Comparison of ENCODE assay signal across 27 cellular contexts in genomic region chr2:42801388-42801787, GRCh38. TPM values are rescaled to one million over a fixed set of nuclear protein-coding genes. Genes with fewer than 3 reads are reported as not detected.
DNase-seq lines count a peak whose midpoint lies in the region; TF ChIP-seq lines count a peak whose summit lies in the region.
"Had no signal": no experiment of that assay in that cellular context is flagged by ENCODE, and none has a peak within 500 bp of the region (broad histone marks: within the 10 kb centered on the region; RNA-seq: fewer than 3 reads in every experiment).

No MANE protein-coding gene starts in this region.

- no peak for TF ChIP-seq CTCF in AG10803 (conservative IDR thresholded peaks at IDR 0.05; ENCODE audit: low read length)
- no peak for TF ChIP-seq CTCF in parathyroid adenoma (IDR thresholded peaks at IDR 0.05)
- no peak for TF ChIP-seq CTCF in GM20000 (IDR thresholded peaks at IDR 0.05; ENCODE audit: extremely low read depth, missing control alignments)

- H3K27me3 ChIP-seq in parathyroid adenoma (ENCODE audit: control insufficient read depth, insufficient read depth, low read length), result no peaks in the 10 kb centered on the region
- H3K27me3 ChIP-seq: adrenal gland, hepatocyte, stomach, vagina had no signal

- H3K27ac ChIP-seq in parathyroid adenoma, result no peak overlapping the region
- H3K27ac ChIP-seq: adrenal gland, hepatocyte, RWPE1, vagina had no signal

- no peak overlapping the region for H3K9ac ChIP-seq in parathyroid adenoma

- H3K4me2 ChIP-seq in parathyroid adenoma (ENCODE audit: low read length), result no peak overlapping the region
- H3K4me2 ChIP-seq: hepatocyte had no signal

- H3K4me3 ChIP-seq in AG10803 (ENCODE audit: low read length), result no peak overlapping the region
- H3K4me3 ChIP-seq in parathyroid adenoma (ENCODE audit: low read depth, low read length), result no peak overlapping the region
- H3K4me3 ChIP-seq: adrenal gland, hepatocyte, K562, stomach, vagina had no signal

- no peaks in the 10 kb centered on the region for H3K9me3 ChIP-seq in parathyroid adenoma (ENCODE audit: control insufficient read depth, low read length)
- H3K9me3 ChIP-seq: adrenal gland, stomach, vagina had no signal

- peaks cover 3% of the 10 kb centered on the region for H3K4me1 ChIP-seq in parathyroid adenoma
- H3K4me1 ChIP-seq: adrenal gland had no signal

- DNase-seq in AG10803 (ENCODE audit: low read depth), result peak; percentile 52
- DNase-seq in RPMI7951 (ENCODE audit: low read depth), result peak; percentile 55
- peak; percentile 59 for DNase-seq in fibroblast of gingiva (ENCODE audit: low read depth)
- DNase-seq in GDM1 (lab: John Stamatoyannopoulos, UW), result no peak
- DNase-seq in NCI-H510A (lab: John Stamatoyannopoulos, UW), result no peak
- no peak for DNase-seq in GM20000 (ENCODE audit: low spot score)
- no peak for DNase-seq in cortex of kidney (lab: John Stamatoyannopoulos, UW)
- DNase-seq: ACHN; activated CD4-positive, alpha-beta T cell treated with anti-CD3 and anti-CD28 coated beads for 48 hours; activated CD8-positive, alpha-beta memory T cell treated with anti-CD3 and anti-CD28 coated beads, Interleukin-2, amount 10 ng/mL, durations not matched to agents 7 days and 5 days; caudate nucleus; CD4-positive, CD25-positive, alpha-beta regulatory T cell; DMS 273 treated with DMSO at 0.1 percent for 48 hours; effector memory CD8-positive, alpha-beta T cell; naive thymus-derived CD8-positive, alpha-beta T cell; NCI-H187 treated with DMSO at 0.1 percent for 48 hours; NK-92 treated with Interleukin-12 subunit alpha and Interleukin-12 subunit beta, amount 100 ng/mL, for 24 hours; small intestine; stimulated activated CD4-positive, alpha-beta T cell treated with anti-CD3 and anti-CD28 coated beads, Interleukin-2, amount 100 ng/mL, for 48 hours; stomach had no signal

- H3K36me3 ChIP-seq in parathyroid adenoma (ENCODE audit: control insufficient read depth, insufficient read depth, low read length), result no peaks in the 10 kb centered on the region
- H3K36me3 ChIP-seq: adrenal gland, stomach, vagina had no signal

- no peaks in the 10 kb centered on the region for H3K79me2 ChIP-seq in parathyroid adenoma
- H3K79me2 ChIP-seq: hepatocyte had no signal

- H2AFZ ChIP-seq in parathyroid adenoma, result peak overlapping the region; percentile 43
- H2AFZ ChIP-seq: hepatocyte had no signal

RNA-seq across cellular contexts. Expression of gene HAAO, which starts 9.0 kb away (rescaled TPM):
- not detected in 2 replicates for total RNA-seq in RPMI7951 (2014; rRNA removed; shearing (Covaris generic))
- total RNA-seq: CD4-positive, CD25-positive, alpha-beta regulatory T cell; K562; lung microvascular endothelial cell had no signal

RNA-seq across cellular contexts. Expression of gene OXER1, which starts 37.5 kb away (rescaled TPM):
- not detected in 2 replicates for total RNA-seq in RPMI7951 (2014; rRNA removed; shearing (Covaris generic))
- total RNA-seq: CD4-positive, CD25-positive, alpha-beta regulatory T cell; K562; lung microvascular endothelial cell had no signal

Comparison
In these comparisons a context has a peak if more than half of its experiments do, and no peak if none do; other contexts are left out.
1. DNase-seq: peak in AG10803 (single experiment), RPMI7951 (single experiment) and fibroblast of gingiva (single experiment); none in GDM1 (single experiment), NCI-H510A (single experiment), GM20000 (single experiment) and cortex of kidney (single experiment).